ENCODE assay signal across 9 cellular contexts in the genomic region with DNA sequence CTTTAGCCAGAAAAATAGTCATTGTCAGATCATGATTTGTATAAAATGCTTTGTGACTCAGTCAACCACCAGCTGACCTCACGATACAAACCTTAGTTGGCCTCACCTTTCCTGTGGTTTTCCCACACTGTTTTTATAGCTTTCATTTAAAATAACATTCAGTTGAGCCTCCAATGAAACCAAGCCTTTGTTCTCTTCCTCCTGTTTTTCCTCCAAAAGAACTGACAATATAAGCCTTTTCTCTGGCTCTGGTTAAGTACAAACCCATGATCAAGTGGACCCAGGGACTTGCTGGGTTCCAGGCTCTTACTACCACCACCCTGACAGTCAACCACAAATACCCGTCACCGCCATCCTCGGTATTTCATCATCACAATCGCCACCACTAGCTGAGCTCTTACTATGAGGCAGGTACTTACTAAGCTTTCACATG.
DNase-seq lines count a peak whose midpoint lies in the region; ATAC-seq and TF ChIP-seq lines count a peak whose summit lies in the region.
"Had no signal": no experiment of that assay in that cellular context is flagged by ENCODE, and none has a peak within 500 bp of the region (broad histone marks: within the 10 kb centered on the region; RNA-seq: fewer than 3 reads in every experiment).

No MANE protein-coding gene starts in this region.

- no peaks in the 10 kb centered on the region for H3K9me3 ChIP-seq in Loucy (ENCODE audit: insufficient read depth, low read depth, low read length)

- intact Hi-C loops in Calu3 (cut with micrococcal nuclease; ENCODE audit: unreplicated experiment), result no loop called here

- no peaks in the 10 kb centered on the region for H3K9me3 Mint-ChIP-seq in Calu3 (ENCODE audit: low read depth, unreplicated experiment)
- no peaks in the 10 kb centered on the region for H3K9me3 Mint-ChIP-seq in activated naive CD8-positive, alpha-beta T cell treated with anti-CD3 and anti-CD28 coated beads, Interleukin-2, amount 50 U/mL, for 24 hours
- H3K9me3 Mint-ChIP-seq: memory B cell had no signal

- H2AFZ ChIP-seq in Loucy (ENCODE audit: low read length), result no peak overlapping the region

- peaks cover 8% of the 10 kb centered on the region for H3K4me1 ChIP-seq in Loucy (ENCODE audit: insufficient read depth, low read length, poor library complexity, severe bottlenecking)

- peak; percentile 75 for ATAC-seq in activated naive CD8-positive, alpha-beta T cell treated with anti-CD3 and anti-CD28 coated beads, Interleukin-2, amount 50 U/mL, for 24 hours
- ATAC-seq in HG02610 (IDR thresholded peaks at IDR 0.05; ENCODE audit: unreplicated experiment), result no peak
- no peak for ATAC-seq in GM21367 (IDR thresholded peaks at IDR 0.05; ENCODE audit: unreplicated experiment)
- no peak for ATAC-seq in GM19324 (IDR thresholded peaks at IDR 0.05; ENCODE audit: low FRiP score, unreplicated experiment)

- H3K4me1 Mint-ChIP-seq in Calu3 (ENCODE audit: low read depth, unreplicated experiment), result peaks cover 16% of the 10 kb centered on the region
- H3K4me1 Mint-ChIP-seq in activated naive CD8-positive, alpha-beta T cell treated with anti-CD3 and anti-CD28 coated beads, Interleukin-2, amount 50 U/mL, for 24 hours, result peaks cover 14% of the 10 kb centered on the region
- H3K4me1 Mint-ChIP-seq: memory B cell had no signal

- H3K4me3 Mint-ChIP-seq in Calu3 (ENCODE audit: low read depth, unreplicated experiment), result peak overlapping the region; percentile 33
- H3K4me3 Mint-ChIP-seq in activated naive CD8-positive, alpha-beta T cell treated with anti-CD3 and anti-CD28 coated beads, Interleukin-2, amount 50 U/mL, for 24 hours, result no peak overlapping the region
- H3K4me3 Mint-ChIP-seq: memory B cell had no signal

- no peaks in the 10 kb centered on the region for H3K27me3 ChIP-seq in Loucy (ENCODE audit: insufficient read depth, low read length, poor library complexity, severe bottlenecking)

- TF ChIP-seq CTCF in Calu3 (IDR thresholded peaks at IDR 0.05; ENCODE audit: unreplicated experiment) (no peak), Loucy (conservative IDR thresholded peaks at IDR 0.05; ENCODE audit: low read length) (no peak)

- peak overlapping the region; percentile 43 for H3K4me2 ChIP-seq in Loucy (ENCODE audit: low read depth, low read length, poor library complexity, severe bottlenecking)

- DNase-seq in Calu3, result peak; percentile 58
- peak; percentile 17 for DNase-seq in activated naive CD8-positive, alpha-beta T cell treated with anti-CD3 and anti-CD28 coated beads, Interleukin-2, amount 50 U/mL, for 24 hours
- DNase-seq in non-pigmented ciliary epithelial cell (ENCODE audit: low read depth), result peak; percentile 37
- DNase-seq in caudate nucleus (lab: John Stamatoyannopoulos, UW), result no peak

- H3K36me3 Mint-ChIP-seq in Calu3 (ENCODE audit: insufficient read depth, unreplicated experiment), result peaks cover 1% of the 10 kb centered on the region
- no peaks in the 10 kb centered on the region for H3K36me3 Mint-ChIP-seq in activated naive CD8-positive, alpha-beta T cell treated with anti-CD3 and anti-CD28 coated beads, Interleukin-2, amount 50 U/mL, for 24 hours (ENCODE audit: low read depth)

- no TSS peak for BruUV-seq in Calu3 (replicated peaks; lab: Mats Ljungman, UMichigan)

- H3F3A ChIP-seq in Loucy (ENCODE audit: low read depth), result no peaks in the 10 kb centered on the region

- H3K27ac ChIP-seq in caudate nucleus (ENCODE audit: low read depth, low read length), result no peak overlapping the region

- H3K9me2 ChIP-seq in Loucy (replicated peaks; ENCODE audit: low read depth, low read length), result no peaks in the 10 kb centered on the region

- H3K36me3 ChIP-seq in Loucy (ENCODE audit: insufficient read depth, low read length), result no peaks in the 10 kb centered on the region

- no peaks in the 10 kb centered on the region for H3K79me2 ChIP-seq in Loucy (ENCODE audit: insufficient read depth, low read length)

- H3K9ac ChIP-seq in Loucy (ENCODE audit: low read depth, low read length, poor library complexity, severe bottlenecking), result no peak overlapping the region

- H3K27me3 Mint-ChIP-seq in Calu3 (ENCODE audit: unreplicated experiment), result no peaks in the 10 kb centered on the region
- H3K27me3 Mint-ChIP-seq in activated naive CD8-positive, alpha-beta T cell treated with anti-CD3 and anti-CD28 coated beads, Interleukin-2, amount 50 U/mL, for 24 hours, result no peaks in the 10 kb centered on the region

- peak overlapping the region; percentile 66 for H3K27ac Mint-ChIP-seq in Calu3 (ENCODE audit: unreplicated experiment)
- H3K27ac Mint-ChIP-seq in activated naive CD8-positive, alpha-beta T cell treated with anti-CD3 and anti-CD28 coated beads, Interleukin-2, amount 50 U/mL, for 24 hours, result peak overlapping the region; percentile 86
- H3K27ac Mint-ChIP-seq: memory B cell had no signal

- CTCF ChIA-PET in Calu3 (lab: Charles Lee), result interaction anchor here (1.4 kb wide), 1 partner anchor 9 kb away, joined by 5 read pairs; no protein-coding TSS in a partner anchor

- no peaks in the 10 kb centered on the region for H4K20me1 ChIP-seq in Loucy (ENCODE audit: insufficient read depth, low read length, poor library complexity, severe bottlenecking)

- no peak overlapping the region for H3K4me3 ChIP-seq in Loucy (ENCODE audit: low read length, poor library complexity, severe bottlenecking)

Comparison
In these comparisons a context has a peak if more than half of its experiments do, and no peak if none do; other contexts are left out.
1. DNase-seq: peak in Calu3 (single experiment), activated naive CD8-positive, alpha-beta T cell treated with anti-CD3 and anti-CD28 coated beads, Interleukin-2, amount 50 U/mL, for 24 hours (single experiment) and non-pigmented ciliary epithelial cell (single experiment); none in caudate nucleus (0 of 61).